1 cellular context compared by ENCODE assay signal in genomic region chr1:151130837-151131586, GRCh38.
TF ChIP-seq lines count a peak whose summit lies in the region.

No MANE protein-coding gene starts in this region.

TF ChIP-seq in K562, 482 proteins besides CTCF, POLR2A, EP300 and RAD21:
- TF ChIP-seq RB1 (IDR thresholded peaks at IDR 0.05; ENCODE audit: low read depth) (no peak), MAFK (IDR thresholded peaks at IDR 0.05; ENCODE audit: low read length) (no peak), ZZZ3 (IDR thresholded peaks at IDR 0.05) (no peak), SAFB2 (IDR thresholded peaks at IDR 0.05; ENCODE audit: borderline replicate concordance, low read depth, low read length, severe bottlenecking) (no peak), PHF20 (IDR thresholded peaks at IDR 0.05; ENCODE audit: partially characterized antibody) (no peak), ZNF75A (CRISPR knock-in tag; IDR thresholded peaks at IDR 0.05) (no peak), ESRRB (CRISPR knock-in tag; IDR thresholded peaks at IDR 0.05; ENCODE audit: borderline replicate concordance) (no peak), ASH1L (IDR thresholded peaks at IDR 0.05; ENCODE audit: borderline replicate concordance, low read depth, partially characterized antibody) (no peak), SNIP1 (IDR thresholded peaks at IDR 0.05; ENCODE audit: low read depth) (no peak), PKNOX1 (IDR thresholded peaks at IDR 0.05) (0 out of 2 replicates have a peak, but pooled peaks have one; percentile 20), BCOR (IDR thresholded peaks at IDR 0.05) (0 out of 2 replicates have a peak, but pooled peaks have one; percentile 12), TCF7 (IDR thresholded peaks at IDR 0.05; ENCODE audit: borderline replicate concordance) (no peak), KLF10 (CRISPR knock-in tag; IDR thresholded peaks at IDR 0.05) (no peak), ZBTB33 (CRISPR knock-in tag; IDR thresholded peaks at IDR 0.05) (peak; percentile 70), DLX4 (CRISPR knock-in tag; IDR thresholded peaks at IDR 0.05) (no peak), HEY1 (CRISPR knock-in tag; IDR thresholded peaks at IDR 0.05; ENCODE audit: borderline replicate concordance) (no peak), BHLHE40 (IDR thresholded peaks at IDR 0.05; ENCODE audit: low read length) (no peak), POLR2G (IDR thresholded peaks at IDR 0.05; ENCODE audit: low read depth, low read length) (0 out of 2 replicates have a peak, but pooled peaks have one; percentile 17), CBX5 (IDR thresholded peaks at IDR 0.05; ENCODE audit: borderline replicate concordance, low read depth) (no peak), MITF (IDR thresholded peaks at IDR 0.05) (no peak)
